8 cellular contexts compared by ENCODE assay signal in the genomic region with DNA sequence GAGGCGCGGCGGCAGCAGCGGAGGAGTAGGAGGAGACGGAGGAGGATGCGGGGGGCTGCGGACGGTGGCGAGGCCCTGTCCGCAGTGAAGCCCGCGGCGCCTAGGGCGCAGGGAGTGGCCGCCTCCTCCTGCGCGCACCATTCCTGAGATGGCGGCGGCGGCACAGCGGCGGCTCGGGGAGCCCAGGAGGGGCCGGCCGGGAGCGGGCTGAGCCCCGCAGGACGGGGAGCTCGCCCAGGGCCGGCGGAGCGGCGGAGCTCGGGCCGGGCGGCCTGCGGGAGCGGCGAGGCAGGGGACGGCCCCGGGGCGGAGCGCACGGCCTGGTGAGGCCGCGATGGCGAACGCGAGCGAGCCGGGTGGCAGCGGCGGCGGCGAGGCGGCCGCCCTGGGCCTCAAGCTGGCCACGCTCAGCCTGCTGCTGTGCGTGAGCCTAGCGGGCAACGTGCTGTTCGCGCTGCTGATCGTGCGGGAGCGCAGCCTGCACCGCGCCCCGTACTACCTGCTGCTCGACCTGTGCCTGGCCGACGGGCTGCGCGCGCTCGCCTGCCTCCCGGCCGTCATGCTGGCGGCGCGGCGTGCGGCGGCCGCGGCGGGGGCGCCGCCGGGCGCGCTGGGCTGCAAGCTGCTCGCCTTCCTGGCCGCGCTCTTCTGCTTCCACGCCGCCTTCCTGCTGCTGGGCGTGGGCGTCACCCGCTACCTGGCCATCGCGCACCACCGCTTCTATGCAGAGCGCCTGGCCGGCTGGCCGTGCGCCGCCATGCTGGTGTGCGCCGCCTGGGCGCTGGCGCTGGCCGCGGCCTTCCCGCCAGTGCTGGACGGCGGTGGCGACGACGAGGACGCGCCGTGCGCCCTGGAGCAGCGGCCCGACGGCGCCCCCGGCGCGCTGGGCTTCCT. TPM values are rescaled to one million over a fixed set of nuclear protein-coding genes. Genes with fewer than 3 reads are reported as not detected.
DNase-seq lines count a peak whose midpoint lies in the region; ATAC-seq and TF ChIP-seq lines count a peak whose summit lies in the region.

A gene with protein sequence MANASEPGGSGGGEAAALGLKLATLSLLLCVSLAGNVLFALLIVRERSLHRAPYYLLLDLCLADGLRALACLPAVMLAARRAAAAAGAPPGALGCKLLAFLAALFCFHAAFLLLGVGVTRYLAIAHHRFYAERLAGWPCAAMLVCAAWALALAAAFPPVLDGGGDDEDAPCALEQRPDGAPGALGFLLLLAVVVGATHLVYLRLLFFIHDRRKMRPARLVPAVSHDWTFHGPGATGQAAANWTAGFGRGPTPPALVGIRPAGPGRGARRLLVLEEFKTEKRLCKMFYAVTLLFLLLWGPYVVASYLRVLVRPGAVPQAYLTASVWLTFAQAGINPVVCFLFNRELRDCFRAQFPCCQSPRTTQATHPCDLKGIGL (plus strand): TSS at position 140 of the 894 bp plus-strand sequence. CDS start 195 bp downstream, at position 335.

- no peak for TF ChIP-seq POLR2A in upper lobe of left lung (IDR thresholded peaks at IDR 0.05)

- H3K4me1 ChIP-seq in mesodermal cell (ENCODE audit: control insufficient read depth, insufficient read depth, low read length, poor library complexity, severe bottlenecking) = no peaks in the 10 kb centered on the region
- H3K4me1 ChIP-seq in upper lobe of left lung = peaks cover 0 to 25% (median 7%) of the 10 kb centered on the region in 4 donors

- TF ChIP-seq EP300 in upper lobe of left lung (IDR thresholded peaks at IDR 0.05) = no peak

- H3K4me3 Mint-ChIP-seq in T-helper 2 cell treated with Interferon-gamma antibody and Interleukin-4, amounts not matched to agents 5 μg/mL and 100 μg/mL, for 36 hours = peak within 1 kb of the TSS; percentile 42
- H3K4me3 Mint-ChIP-seq in effector memory CD8-positive, alpha-beta T cell = peak within 1 kb of the TSS; percentile 79 to 83

- ATAC-seq in effector memory CD8-positive, alpha-beta T cell (replicated peaks) = peak; percentile 69
- ATAC-seq in upper lobe of left lung (ENCODE audit: low FRiP score in 2 of 2) (peak in 1 of 2 donors; percentile 79), HG02938 (IDR thresholded peaks at IDR 0.05; ENCODE audit: unreplicated experiment) (no peak), GM19328 (IDR thresholded peaks at IDR 0.05; ENCODE audit: unreplicated experiment) (no peak)

- no peak within 1 kb of the TSS for H3K27ac ChIP-seq in mesodermal cell (ENCODE audit: low read depth, low read length, severe bottlenecking)
- peak within 1 kb of the TSS in 1 of 4 donors; percentile 79 for H3K27ac ChIP-seq in upper lobe of left lung

- 1 to 2% methylated on average over 94 to 104 of the region's 131 CpGs for WGBS in mesodermal cell (ENCODE audit: insufficient coverage in 2 of 2), 2 experiments
- WGBS in upper lobe of left lung, 2 donors = 0% methylated on average over 2 to 38 of the region's 131 CpGs

- TF ChIP-seq CTCF in upper lobe of left lung (IDR thresholded peaks at IDR 0.05) = no peak

- H3K27me3 ChIP-seq in upper lobe of left lung = peaks cover 0 to 14% (median 0%) of the 10 kb centered on the region in 4 donors

- H3K27ac Mint-ChIP-seq in T-helper 2 cell treated with Interferon-gamma antibody and Interleukin-4, amounts not matched to agents 5 μg/mL and 100 μg/mL, for 36 hours = no peak within 1 kb of the TSS
- no peak within 1 kb of the TSS for H3K27ac Mint-ChIP-seq in effector memory CD8-positive, alpha-beta T cell

- H3K36me3 Mint-ChIP-seq in T-helper 2 cell treated with Interferon-gamma antibody and Interleukin-4, amounts not matched to agents 5 μg/mL and 100 μg/mL, for 36 hours (ENCODE audit: low read depth) = no peaks in the 10 kb centered on the region
- no peaks in the 10 kb centered on the region for H3K36me3 Mint-ChIP-seq in effector memory CD8-positive, alpha-beta T cell (ENCODE audit: insufficient read depth)

- peak within 1 kb of the TSS; percentile 35 for H3K4me3 ChIP-seq in mesodermal cell (ENCODE audit: extremely low read depth, insufficient read depth, low read length, poor library complexity, severe bottlenecking)
- H3K4me3 ChIP-seq in upper lobe of left lung = peak within 1 kb of the TSS in 3 of 4 donors; percentile 58 to 66 (median 60)

- H3K9me3 ChIP-seq in mesodermal cell (ENCODE audit: control insufficient read depth, low read length) = no peaks in the 10 kb centered on the region
- H3K9me3 ChIP-seq in upper lobe of left lung = no peaks in the 10 kb centered on the region

- no peaks in the 10 kb centered on the region for H3K36me3 ChIP-seq in mesodermal cell (ENCODE audit: control insufficient read depth, insufficient read depth, low read length)
- H3K36me3 ChIP-seq in upper lobe of left lung = no peaks in the 10 kb centered on the region

- DNase-seq in NCI-H1417 (lab: John Stamatoyannopoulos, UW) (peak; percentile 20 to 81 (median 63)), NCI-H1417 treated with DMSO at 0.1 percent for 48 hours (lab: John Stamatoyannopoulos, UW) (no peak), upper lobe of left lung (peak in 1 of 2 donors; percentile 90)
- DNase-seq in T-helper 2 cell treated with Interferon-gamma antibody and Interleukin-4, amounts not matched to agents 5 μg/mL and 100 μg/mL, for 36 hours (ENCODE audit: low spot score) = peak; percentile 32
- peak in 2 of 3 experiments; percentile 5 to 10 for DNase-seq in effector memory CD8-positive, alpha-beta T cell

- H3K9me3 Mint-ChIP-seq in T-helper 2 cell treated with Interferon-gamma antibody and Interleukin-4, amounts not matched to agents 5 μg/mL and 100 μg/mL, for 36 hours = no peaks in the 10 kb centered on the region
- no peaks in the 10 kb centered on the region for H3K9me3 Mint-ChIP-seq in effector memory CD8-positive, alpha-beta T cell

- peaks cover 69% of the 10 kb centered on the region for H3K27me3 Mint-ChIP-seq in T-helper 2 cell treated with Interferon-gamma antibody and Interleukin-4, amounts not matched to agents 5 μg/mL and 100 μg/mL, for 36 hours (ENCODE audit: low read depth)
- peaks cover 48 to 54% of the 10 kb centered on the region in 2 donors for H3K27me3 Mint-ChIP-seq in effector memory CD8-positive, alpha-beta T cell

- H3K4me1 Mint-ChIP-seq in T-helper 2 cell treated with Interferon-gamma antibody and Interleukin-4, amounts not matched to agents 5 μg/mL and 100 μg/mL, for 36 hours (ENCODE audit: low read depth) = peaks cover 2% of the 10 kb centered on the region
- H3K4me1 Mint-ChIP-seq in effector memory CD8-positive, alpha-beta T cell (ENCODE audit: low read depth in 2 of 2) = no peaks in the 10 kb centered on the region

RNA-seq across cellular contexts. Expression of the gene that starts here (rescaled TPM):
- polyA plus RNA-seq in mesodermal cell (2013, experiment 1 of 2) = 2.7 TPM
- polyA plus RNA-seq in mesodermal cell (2013, experiment 2 of 2) = 3.3 TPM
- total RNA-seq in upper lobe of left lung = 1 to 10 TPM in 3 of 6 donors, under 1 TPM in 2, not detected in 1; 0.39 to 4.4 (median 1.3) TPM
